In genomic region chr5:14450055-14450524, GRCh38 we compare ENCODE assay signal across 8 cellular contexts.
DNase-seq lines count a peak whose midpoint lies in the region; ATAC-seq and TF ChIP-seq lines count a peak whose summit lies in the region.

No MANE protein-coding gene starts in this region.

- no peak overlapping the region for H2AFZ ChIP-seq in OCI-LY7 (ENCODE audit: low read length)

- ATAC-seq in gastrocnemius medialis, result peak; percentile 54 to 63

- no peaks in the 10 kb centered on the region for H3K27me3 ChIP-seq in gastrocnemius medialis

- no peaks in the 10 kb centered on the region for H4K20me1 ChIP-seq in OCI-LY7 (ENCODE audit: insufficient read depth, low read length)

- no peak overlapping the region for H3K4me2 ChIP-seq in OCI-LY7 (ENCODE audit: low read length)

- H3K9me2 ChIP-seq in OCI-LY7 (ENCODE audit: insufficient read depth, low read length), result no peaks in the 10 kb centered on the region

- no TSS peak for BruUV-seq in OCI-LY7 (replicated peaks; lab: Mats Ljungman, UMichigan)

- H3K9me3 ChIP-seq in SK-N-MC (ENCODE audit: low read depth, low read length) (no peaks in the 10 kb centered on the region), gastrocnemius medialis (no peaks in the 10 kb centered on the region), OCI-LY7 (ENCODE audit: low read length) (no peaks in the 10 kb centered on the region)

- H3K9ac ChIP-seq in SK-N-MC (ENCODE audit: insufficient read length), result no peak overlapping the region

- H3K4me1 ChIP-seq in gastrocnemius medialis, result peaks cover 33 to 51% of the 10 kb centered on the region in 2 donors
- H3K4me1 ChIP-seq in OCI-LY7 (ENCODE audit: insufficient read depth, low read length, poor library complexity, severe bottlenecking), result no peaks in the 10 kb centered on the region

- H3K27ac ChIP-seq in SK-N-MC, result peak overlapping the region; percentile 94
- peak overlapping the region; percentile 75 to 80 (median 77) for H3K27ac ChIP-seq in gastrocnemius medialis
- no peak overlapping the region for H3K27ac ChIP-seq in OCI-LY7 (ENCODE audit: low read depth, low read length, poor library complexity, severe bottlenecking)

- TF ChIP-seq POLR2A in gastrocnemius medialis (IDR thresholded peaks at IDR 0.05), result no peak

- TF ChIP-seq CTCF in gastrocnemius medialis (IDR thresholded peaks at IDR 0.05 in 4 of 5, conservative IDR thresholded peaks at IDR 0.05 in 1 of 5), result no peak
- TF ChIP-seq CTCF in OCI-LY7 (conservative IDR thresholded peaks at IDR 0.05; ENCODE audit: low read length), result no peak

- in situ Hi-C loops in gastrocnemius medialis (cut with MboI; ENCODE audit: low sequenced_read_pairs in 4 of 4), result loop anchor here in 1 of 4 donors (10.0 kb wide), 1 partner anchor 45 kb away; no protein-coding TSS in a partner anchor

- no peaks in the 10 kb centered on the region for H3K79me2 ChIP-seq in OCI-LY7 (ENCODE audit: insufficient read depth, low read depth, low read length)

- CTCF ChIA-PET in OCI-LY7 (lab: Charles Lee; ENCODE audit: unreplicated experiment), result no interaction called here

- POLR2A ChIA-PET in OCI-LY7 (lab: Charles Lee), result no interaction called here

- peaks cover 9% of the 10 kb centered on the region; the same call in 1 of the 2 replicates for H3K36me3 ChIP-seq in SK-N-MC (ENCODE audit: insufficient read depth, low read length)
- peaks cover 0 to 5% of the 10 kb centered on the region in 2 donors for H3K36me3 ChIP-seq in gastrocnemius medialis
- H3K36me3 ChIP-seq in OCI-LY7 (ENCODE audit: insufficient read depth, low read length), result no peaks in the 10 kb centered on the region

- DNase-seq in ELR (ENCODE audit: low read depth) (peak; percentile 88), SK-N-MC (ENCODE audit: low read depth, low spot score) (no peak), fibroblast of the conjunctiva (ENCODE audit: low read depth) (peak; percentile 87), gastrocnemius medialis (peak; percentile 36 to 59), OCI-LY7 (ENCODE audit: low spot score) (no peak), T1000 (lab: John Stamatoyannopoulos, UW) (no peak), NCI-H524 treated with DMSO at 0.1 percent for 48 hours (lab: John Stamatoyannopoulos, UW) (no peak)
- no peak for DNase-seq in stimulated activated CD4-positive, alpha-beta T cell treated with anti-CD3 and anti-CD28 coated beads, Interleukin-2, amount 100 ng/mL, for 24 hours

- peak overlapping the region; percentile 60 for H3K4me3 ChIP-seq in SK-N-MC
- H3K4me3 ChIP-seq in gastrocnemius medialis, result no peak overlapping the region
- no peak overlapping the region for H3K4me3 ChIP-seq in OCI-LY7 (ENCODE audit: low read depth, low read length, poor library complexity, severe bottlenecking)

- intact Hi-C loops in gastrocnemius medialis (cut with DNase I; ENCODE audit: low total_unique reads), result no loop called here
- intact Hi-C loops in OCI-LY7 (cut with micrococcal nuclease; ENCODE audit: unreplicated experiment), result no loop called here

Comparison
In these comparisons a context has a peak if more than half of its experiments do, and no peak if none do; other contexts are left out.
1. DNase-seq: peak in ELR (single experiment), fibroblast of the conjunctiva (single experiment) and gastrocnemius medialis (2 of 2); none in SK-N-MC (single experiment), OCI-LY7 (single experiment), T1000 (single experiment), NCI-H524 treated with DMSO at 0.1 percent for 48 hours (single experiment) and stimulated activated CD4-positive, alpha-beta T cell treated with anti-CD3 and anti-CD28 coated beads, Interleukin-2, amount 100 ng/mL, for 24 hours (0 of 2).